In the genomic region with DNA sequence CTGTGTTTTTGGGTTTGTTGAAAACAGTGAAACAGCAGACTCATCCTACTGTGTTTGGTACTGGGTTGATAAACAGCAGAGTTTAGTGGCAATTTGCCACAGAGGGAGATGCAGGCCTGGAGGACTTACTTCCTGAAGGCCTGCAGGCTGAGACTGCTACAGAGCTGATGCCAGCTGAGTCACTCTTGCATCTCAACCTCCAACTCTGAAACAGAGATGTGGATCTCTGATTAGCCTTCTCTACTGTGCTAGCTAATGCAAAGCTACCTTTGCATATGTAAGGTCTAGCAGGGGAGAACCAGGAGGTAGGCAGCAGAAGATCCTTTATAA, we compare ENCODE assay signal across 1 cellular context.
A peak's percentile ranks its signal among the peaks of the same experiment; 100 is the strongest.
TF ChIP-seq lines count a peak whose summit lies in the region.

No MANE protein-coding gene starts in this region.

TF ChIP-seq in endothelial cell of umbilical vein, 7 proteins besides CTCF, POLR2A, EP300 and RAD21 (continued from another document):
- peak; percentile 62 for TF ChIP-seq JUN (IDR thresholded peaks at IDR 0.05; ENCODE audit: borderline replicate concordance, insufficient read depth, insufficient read length, low read depth)
- peak; percentile 84 for TF ChIP-seq FOS (IDR thresholded peaks at IDR 0.05; ENCODE audit: borderline replicate concordance, insufficient read depth, low read length)
- TF ChIP-seq, protein P1, sequence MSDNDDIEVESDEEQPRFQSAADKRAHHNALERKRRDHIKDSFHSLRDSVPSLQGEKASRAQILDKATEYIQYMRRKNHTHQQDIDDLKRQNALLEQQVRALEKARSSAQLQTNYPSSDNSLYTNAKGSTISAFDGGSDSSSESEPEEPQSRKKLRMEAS (IDR thresholded peaks at IDR 0.05; ENCODE audit: insufficient read depth, insufficient read length): no peak
- no peak for TF ChIP-seq EZH2 (IDR thresholded peaks at IDR 0.05; ENCODE audit: borderline replicate concordance, low read depth, low read length, severe bottlenecking)
